ENCODE assay signal across 8 cellular contexts in the genomic region with DNA sequence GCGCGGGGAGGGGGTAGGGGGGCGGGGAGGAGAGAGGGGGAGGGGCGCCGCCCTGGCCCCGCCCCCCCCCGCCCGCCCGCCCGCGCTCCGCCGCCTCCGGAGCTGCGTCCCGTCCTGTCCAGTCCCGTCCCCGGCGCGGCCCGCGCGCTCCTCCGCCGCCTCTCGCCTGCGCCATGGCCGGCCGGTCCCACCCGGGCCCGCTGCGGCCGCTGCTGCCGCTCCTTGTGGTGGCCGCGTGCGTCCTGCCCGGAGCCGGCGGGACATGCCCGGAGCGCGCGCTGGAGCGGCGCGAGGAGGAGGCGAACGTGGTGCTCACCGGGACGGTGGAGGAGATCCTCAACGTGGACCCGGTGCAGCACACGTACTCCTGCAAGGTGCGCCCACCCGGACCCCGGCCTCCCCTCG. TPM values are rescaled to one million over a fixed set of nuclear protein-coding genes. Genes with fewer than 3 reads are reported as not detected.
DNase-seq lines count a peak whose midpoint lies in the region; ATAC-seq, FAIRE-seq and TF ChIP-seq lines count a peak whose summit lies in the region.

A gene (plus strand): TSS at position 121 of the 405 bp plus-strand sequence. CDS start 53 bp downstream, at position 174.

- peak within 1 kb of the TSS; percentile 70 to 76 for H3K4me3 Mint-ChIP-seq in stimulated activated naive B cell treated with anti-CD40 and anti-IgM and Interleukin-4, amounts not matched to agents 10 μg/mL and 1 μg/mL and 100 μg/mL, for 72 hours

- peak within 1 kb of the TSS; percentile 73; the same call in 1 of the 2 replicates for H3K23ac ChIP-seq in IMR-90 (ENCODE audit: low read depth, low read length)

- H4K20me1 ChIP-seq in IMR-90 (ENCODE audit: insufficient read depth, low read length) (peaks cover 31% of the 10 kb centered on the region), K562 (replicated peaks; ENCODE audit: control insufficient read depth, insufficient read depth, low read length) (peaks cover 13% of the 10 kb centered on the region), keratinocyte (ENCODE audit: control insufficient read depth, extremely low read depth, insufficient read depth, low read length) (no peaks in the 10 kb centered on the region)

- peak within 1 kb of the TSS; percentile 72 for H3K4ac ChIP-seq in IMR-90 (ENCODE audit: low read depth, low read length)

- H3K9me1 ChIP-seq in IMR-90 (ENCODE audit: insufficient read depth, low read length) (peaks cover 2% of the 10 kb centered on the region; the same call in 1 of the 2 replicates), K562 (ENCODE audit: control insufficient read depth, insufficient read depth, low read length) (peaks cover 12% of the 10 kb centered on the region), keratinocyte (ENCODE audit: control insufficient read depth, extremely low read depth, insufficient read depth, low read length) (no peaks in the 10 kb centered on the region)

- H3K14ac ChIP-seq in IMR-90 (replicated peaks; ENCODE audit: low read depth, low read length) = peak within 1 kb of the TSS; percentile 76; the same call in 1 of the 2 replicates

- peak within 1 kb of the TSS; percentile 48; the same call in 1 of the 2 replicates for H2BK120ac ChIP-seq in IMR-90 (ENCODE audit: low read depth, low read length)

- POLR2A ChIA-PET in IMR-90 (lab: Charles Lee; ENCODE audit: unreplicated experiment) (interaction anchor here (0.6 kb wide), 2 partner anchors 44 to 244 kb away, joined by 3 to 4 read pairs; no protein-coding TSS in a partner anchor), K562 (lab: Yijun Ruan, JAX) (interaction anchor here (1.0 to 1.5 kb wide), 3 partner anchors 12 to 21 kb away, joined by 3 to 4 read pairs (median 4); no protein-coding TSS in a partner anchor)

- no peaks in the 10 kb centered on the region for H3K9me3 Mint-ChIP-seq in stimulated activated naive B cell treated with anti-CD40 and anti-IgM and Interleukin-4, amounts not matched to agents 10 μg/mL and 1 μg/mL and 100 μg/mL, for 72 hours

- H3K4me2 ChIP-seq in IMR-90 (ENCODE audit: low read depth, low read length) = peak within 1 kb of the TSS; percentile 82
- peak within 1 kb of the TSS; percentile 79 for H3K4me2 ChIP-seq in K562 (ENCODE audit: insufficient read depth, low read length)
- H3K4me2 ChIP-seq in keratinocyte (ENCODE audit: control insufficient read depth, extremely low read depth, insufficient read depth, low read depth, low read length) = peak within 1 kb of the TSS; percentile 94

- H3K4me1 Mint-ChIP-seq in stimulated activated naive B cell treated with anti-CD40 and anti-IgM and Interleukin-4, amounts not matched to agents 10 μg/mL and 1 μg/mL and 100 μg/mL, for 72 hours = peaks cover 2 to 24% of the 10 kb centered on the region in 2 donors

- H2BK15ac ChIP-seq in IMR-90 (ENCODE audit: low read depth, low read length) = no peak within 1 kb of the TSS

- no peaks in the 10 kb centered on the region for H3K27me3 ChIP-seq in IMR-90 (ENCODE audit: control insufficient read depth, insufficient read depth, low read length)
- no peaks in the 10 kb centered on the region for H3K27me3 ChIP-seq in K562 (ENCODE audit: control insufficient read depth in 2 of 2, insufficient read depth in 2 of 2, low read length in 2 of 2)
- no peaks in the 10 kb centered on the region for H3K27me3 ChIP-seq in keratinocyte (ENCODE audit: control insufficient read depth, extremely low read depth, insufficient read depth, low read length)

- TF ChIP-seq RAD21 in IMR-90 (IDR thresholded peaks at IDR 0.05; ENCODE audit: low read length) = no peak
- no peak for TF ChIP-seq RAD21 in K562 (CRISPR knock-in tag; conservative IDR thresholded peaks at IDR 0.05 in 1 of 2, IDR thresholded peaks at IDR 0.05 in 1 of 2)

- no peak for TF ChIP-seq CTCF in IMR-90 (conservative IDR thresholded peaks at IDR 0.05; ENCODE audit: low read depth, low read length)
- no peak for TF ChIP-seq CTCF in K562 (IDR thresholded peaks at IDR 0.05 in 2 of 3, conservative IDR thresholded peaks at IDR 0.05 in 1 of 3; ENCODE audit: insufficient read depth in 2 of 3, low read depth in 1 of 3, low read length in 3 of 3)
- no peak for TF ChIP-seq CTCF in keratinocyte (optimal IDR thresholded peaks at IDR 0.05 in 1 of 3, IDR thresholded peaks at IDR 0.05 in 1 of 3, conservative IDR thresholded peaks at IDR 0.05 in 1 of 3; ENCODE audit: extremely low read depth in 1 of 3, insufficient read depth in 2 of 3, low read length in 3 of 3)

- no peak within 1 kb of the TSS for H3K27ac Mint-ChIP-seq in stimulated activated naive B cell treated with anti-CD40 and anti-IgM and Interleukin-4, amounts not matched to agents 10 μg/mL and 1 μg/mL and 100 μg/mL, for 72 hours

- CTCF ChIA-PET in IMR-90 (lab: Yijun Ruan, JAX) (interaction anchor here (1.2 kb wide), 1 partner anchor 28 kb away, joined by 3 read pairs; no protein-coding TSS in a partner anchor), K562 (lab: Yijun Ruan, JAX; ENCODE audit: low intra/inter-chr PET ratio) (no interaction called here)

- H3K27me3 Mint-ChIP-seq in stimulated activated naive B cell treated with anti-CD40 and anti-IgM and Interleukin-4, amounts not matched to agents 10 μg/mL and 1 μg/mL and 100 μg/mL, for 72 hours = peaks cover 6 to 26% of the 10 kb centered on the region in 2 donors

- no peak for DNase-seq in IMR-90
- DNase-seq in K562 (ENCODE audit: extremely low read depth in 1 of 4, low spot score in 3 of 4) = peak in 1 of 4 experiments; percentile 72
- no peak for DNase-seq in keratinocyte (ENCODE audit: low read depth, low spot score)
- no peak for DNase-seq in stimulated activated naive B cell treated with anti-CD40 and anti-IgM and Interleukin-4, amounts not matched to agents 10 μg/mL and 1 μg/mL and 100 μg/mL, for 72 hours
- DNase-seq in superior temporal gyrus (ENCODE audit: extremely low spot score) = no peak

- peaks cover 16 to 41% of the 10 kb centered on the region in 2 experiments; a peak in 3 of 4 replicates for H3K79me1 ChIP-seq in IMR-90 (ENCODE audit: low read depth in 1 of 2, low read length in 2 of 2)

- 0 out of 2 replicates have a peak, but pooled peaks have one; percentile 27 for TF ChIP-seq POLR2A in IMR-90 (IDR thresholded peaks at IDR 0.05; ENCODE audit: low read depth, low read length)
- no peak for TF ChIP-seq POLR2A in K562 (conservative IDR thresholded peaks at IDR 0.05)

- dilution Hi-C loops in IMR-90 (cut with HindIII; ENCODE audit: low sequenced_read_pairs, unreplicated experiment) (no loop called here), keratinocyte (cut with MboI; ENCODE audit: extremely low pct_ligation_motif_present, low sequenced_read_pairs) (no loop called here)

- peak; percentile 36 for ATAC-seq in GM21515 (IDR thresholded peaks at IDR 0.05; ENCODE audit: unreplicated experiment)
- peak; percentile 52; the same call in 1 of the 2 replicates for ATAC-seq in IMR-90 (ENCODE audit: low read depth)
- peak; percentile 56 for ATAC-seq in K562
- ATAC-seq in stimulated activated naive B cell treated with anti-CD40 and anti-IgM and Interleukin-4, amounts not matched to agents 10 μg/mL and 1 μg/mL and 100 μg/mL, for 72 hours (replicated peaks) = peak; percentile 22 to 27
- no peak for ATAC-seq in HG03378 (IDR thresholded peaks at IDR 0.05; ENCODE audit: unreplicated experiment)

- peak within 1 kb of the TSS; percentile 46; the same call in 1 of the 2 replicates for H3K56ac ChIP-seq in IMR-90 (ENCODE audit: extremely low read depth, insufficient read depth, low read length)

- peak within 1 kb of the TSS in 1 of 2 experiments; percentile 84; a peak in 2 of 4 replicates for H4K8ac ChIP-seq in IMR-90 (ENCODE audit: low read depth in 2 of 2, low read length in 2 of 2)

- FAIRE-seq in K562 (lab: Jason Lieb, UNC) (no peak), keratinocyte (lab: Jason Lieb, UNC) (no peak)

- H2BK20ac ChIP-seq in IMR-90 (ENCODE audit: low read depth, low read length) = no peak within 1 kb of the TSS

- peak within 1 kb of the TSS; percentile 91 for H2AK5ac ChIP-seq in IMR-90 (ENCODE audit: low read depth, low read length)

- H3K36me3 ChIP-seq in ES-I3 (ENCODE audit: insufficient read depth, low read length) (no peaks in the 10 kb centered on the region), IMR-90 (ENCODE audit: control insufficient read depth, insufficient read depth, low read length) (peaks cover 15% of the 10 kb centered on the region), K562 (ENCODE audit: control insufficient read depth, insufficient read depth, low read length) (peaks cover 35% of the 10 kb centered on the region; the same call in 1 of the 3 replicates), keratinocyte (ENCODE audit: control insufficient read depth in 2 of 2, extremely low read depth in 1 of 2, insufficient read depth in 2 of 2, low read length in 2 of 2) (peaks cover 13 to 14% of the 10 kb centered on the region in 2 experiments)

- H2AFZ ChIP-seq in IMR-90 (replicated peaks; ENCODE audit: low read length, poor library complexity) (peak within 1 kb of the TSS; percentile 97), K562 (ENCODE audit: low read depth, low read length) (peak within 1 kb of the TSS; percentile 85), keratinocyte (ENCODE audit: control insufficient read depth, low read length) (no peak within 1 kb of the TSS)

- no peak for TF ChIP-seq EP300 in K562 (IDR thresholded peaks at IDR 0.05; ENCODE audit: low read length)

- in situ Hi-C loops in IMR-90 (cut with MboI; ENCODE audit: low sequenced_read_pairs) (no loop called here), K562 (cut with MboI) (no loop called here)

- 0% methylated on average over 37 of the region's 58 CpGs; no CpG with 5 or more reads in 1 of the 2 experiments for WGBS in IMR-90 (ENCODE audit: extremely low coverage in 2 of 2, insufficient read length in 1 of 2), 2 experiments
- 0% methylated on average over 31 of the region's 58 CpGs for WGBS in K562 (ENCODE audit: insufficient coverage, low coverage, missing lambda C conversion rate)

- H3K18ac ChIP-seq in IMR-90 (ENCODE audit: low read depth, low read length) = no peak within 1 kb of the TSS; the same call in 1 of the 2 replicates

- H2BK5ac ChIP-seq in IMR-90 (ENCODE audit: low read depth, low read length, poor library complexity, severe bottlenecking) = peak within 1 kb of the TSS; percentile 92

- peak within 1 kb of the TSS; percentile 86 for H3K4me3 ChIP-seq in IMR-90 (ENCODE audit: insufficient read depth, low read depth, low read length)
- peak within 1 kb of the TSS; percentile 76 for H3K4me3 ChIP-seq in K562
- peak within 1 kb of the TSS; percentile 81 to 89 (median 86) for H3K4me3 ChIP-seq in keratinocyte (ENCODE audit: control insufficient read depth in 2 of 3, extremely low read depth in 1 of 3, insufficient read depth in 2 of 3, low read depth in 1 of 3, low read length in 3 of 3)

- peaks cover 0 to 8% of the 10 kb centered on the region in 2 donors for H3K36me3 Mint-ChIP-seq in stimulated activated naive B cell treated with anti-CD40 and anti-IgM and Interleukin-4, amounts not matched to agents 10 μg/mL and 1 μg/mL and 100 μg/mL, for 72 hours

- H3K9ac ChIP-seq in ES-I3 (ENCODE audit: low read depth, low read length) (peak within 1 kb of the TSS; percentile 66), IMR-90 (ENCODE audit: low read depth, low read length) (peak within 1 kb of the TSS; percentile 45; the same call in 1 of the 2 replicates), K562 (ENCODE audit: insufficient read depth in 1 of 2, low read depth in 2 of 2, low read length in 2 of 2) (peak within 1 kb of the TSS; percentile 72 to 99), keratinocyte (ENCODE audit: control insufficient read depth, extremely low read depth, insufficient read depth, low read length) (peak within 1 kb of the TSS; percentile 86)

- peaks cover 40% of the 10 kb centered on the region for H3K79me2 ChIP-seq in K562 (ENCODE audit: control insufficient read depth, insufficient read depth, low read length)
- peaks cover 41% of the 10 kb centered on the region for H3K79me2 ChIP-seq in keratinocyte (ENCODE audit: control insufficient read depth, insufficient read depth, low read length)

- H3K4me1 ChIP-seq in ES-I3 (ENCODE audit: insufficient read depth, low read length) (peaks cover 35% of the 10 kb centered on the region), IMR-90 (ENCODE audit: control insufficient read depth, insufficient read depth, low read length) (peaks cover 20% of the 10 kb centered on the region), K562 (replicated peaks in 1 of 2; ENCODE audit: control insufficient read depth in 2 of 2, insufficient read depth in 2 of 2, low read length in 2 of 2) (peaks cover 29 to 68% of the 10 kb centered on the region in 2 experiments), keratinocyte (ENCODE audit: control insufficient read depth, extremely low read depth, insufficient read depth, low read length) (peaks cover 36% of the 10 kb centered on the region)

- H3K9me3 ChIP-seq in ES-I3 (ENCODE audit: control insufficient read depth, insufficient read depth, low read length) (no peaks in the 10 kb centered on the region), IMR-90 (ENCODE audit: control insufficient read depth, insufficient read depth, low read length) (no peaks in the 10 kb centered on the region), K562 (replicated peaks; ENCODE audit: control insufficient read depth, insufficient read depth, low read depth, low read length) (no peaks in the 10 kb centered on the region), keratinocyte (ENCODE audit: control insufficient read depth, low read depth, low read length) (no peaks in the 10 kb centered on the region)

- no TSS peak for BruUV-seq in IMR-90 (replicated peaks; lab: Mats Ljungman, UMichigan)
- BruUV-seq in K562 (replicated peaks; lab: Mats Ljungman, UMichigan) = no TSS peak

- no peak within 1 kb of the TSS for H4K5ac ChIP-seq in IMR-90 (ENCODE audit: low read depth, low read length)

- intact Hi-C loops in IMR-90 (cut with micrococcal nuclease) (no loop called here), K562 (cut with micrococcal nuclease) (loop anchor here (5.0 kb wide), 1 partner anchor 42 kb away; no protein-coding TSS in a partner anchor)

- H3K27ac ChIP-seq in IMR-90 (ENCODE audit: insufficient read depth, low read length) (peak within 1 kb of the TSS; percentile 93), K562 (ENCODE audit: extremely low read depth, low read depth, low read length) (peak within 1 kb of the TSS; percentile 84), keratinocyte (ENCODE audit: control insufficient read depth, insufficient read depth, low read length) (peak within 1 kb of the TSS; percentile 87)

- H4K91ac ChIP-seq in IMR-90 (ENCODE audit: insufficient read depth, low read depth, low read length) = peak within 1 kb of the TSS; percentile 12; the same call in 1 of the 2 replicates

- H2AK9ac ChIP-seq in IMR-90 (replicated peaks; ENCODE audit: low read depth, low read length, poor library complexity) = peak within 1 kb of the TSS; percentile 98

RNA-seq across cellular contexts. Expression of the gene that starts here (rescaled TPM):
- 8.1 and 11.4 TPM in 2 replicates for total RNA-seq in IMR-90 (2012; rRNA removed)
- polyA plus RNA-seq in IMR-90 (2012; rRNA removed) = 115 and 124 TPM in 2 replicates
- 128 and 199 TPM in 2 replicates for polyA plus RNA-seq in IMR-90 (2012; cell fraction: cytosol; rRNA removed)
- 291 and 688 TPM in 2 replicates for polyA plus RNA-seq in IMR-90 (2012; cell fraction: nucleus; rRNA removed; ENCODE audit: low replicate concordance)
- 268 and 576 TPM in 2 replicates for total RNA-seq in K562 (2011; cell fraction: chromatin; rRNA removed; ENCODE audit: low replicate concordance)
- 387 and 414 TPM in 2 replicates for total RNA-seq in K562 (2011; cell fraction: nucleolus; rRNA removed)
- total RNA-seq in K562 (2011; cell fraction: nucleoplasm; rRNA removed) = 326 and 377 TPM in 2 replicates
- 29.5 and 37.2 TPM in 2 replicates for total RNA-seq in K562 (2014; rRNA removed)
- 4.5 and 4.9 TPM in 2 replicates for total RNA-seq in K562 (2014; rRNA removed; fragmentation: Illumina TruSeq; extraction: Trizol)
- total RNA-seq in K562 (2015; rRNA removed; fragmentation: Illumina TruSeq; extraction: Trizol) = 12.0 and 13.2 TPM in 2 replicates
- 89.7 and 111 TPM in 2 replicates for total RNA-seq in K562 (2021)
- polyA plus RNA-seq in K562 (2011; rRNA removed) = 18.1 and 39.0 TPM in 2 replicates
- 28.0 and 43.3 TPM in 2 replicates for polyA plus RNA-seq in K562 (2011; cell fraction: cytosol; rRNA removed)
- 483 and 499 TPM in 2 replicates for polyA plus RNA-seq in K562 (2011; cell fraction: nucleus; rRNA removed)
- 66.2 and 73.2 TPM in 2 replicates for polyA plus RNA-seq in K562 (2012)
- 19.2 and 34.8 TPM in 2 replicates for polyA plus RNA-seq in K562 (2014; fragmentation: Illumina TruSeq; extraction: Trizol)
- under 1 TPM; 0.04 to 0.06 TPM for polyA plus RNA-seq in K562 (2014; fragmentation: Nextera tagmentation; extraction: Ambion mirVana)
- polyA plus RNA-seq in K562 (2014; rRNA removed) = 49.3 and 67.7 TPM in 2 replicates
- 12.6 and 21.4 TPM in 2 replicates for polyA minus RNA-seq in K562 (2011; rRNA and poly(A)+ RNA removed)
- 33.4 and 47.6 TPM in 2 replicates for polyA minus RNA-seq in K562 (2011; cell fraction: cytosol; rRNA and poly(A)+ RNA removed)
- polyA minus RNA-seq in K562 (2011; cell fraction: nucleus; rRNA and poly(A)+ RNA removed) = 68.5 and 80.0 TPM in 2 replicates
- 72.4 to 128 TPM (median 115 TPM) in 3 replicates for polyA plus RNA-seq in keratinocyte
- 39.1 TPM for polyA plus RNA-seq in keratinocyte (2011; ENCODE audit: low read depth)
- polyA plus RNA-seq in keratinocyte (2011; cell fraction: cytosol; rRNA removed) = 16.3 and 42.4 TPM in 2 replicates
- polyA plus RNA-seq in keratinocyte (2011; cell fraction: nucleus; rRNA removed) = 502 and 631 TPM in 2 replicates
- 81.1 and 250 TPM in 2 replicates for polyA plus RNA-seq in keratinocyte (2012; ENCODE audit: low replicate concordance)
- polyA minus RNA-seq in keratinocyte = 138 to 307 TPM (median 166 TPM) in 3 replicates
- polyA minus RNA-seq in keratinocyte (2011; cell fraction: cytosol; rRNA and poly(A)+ RNA removed) = 279 TPM
- polyA minus RNA-seq in keratinocyte (2011; cell fraction: nucleus; rRNA and poly(A)+ RNA removed) = 641 and 796 TPM in 2 replicates
